In genomic region chr3:106176734-106177133, GRCh38 we compare ENCODE assay signal across 8 cellular contexts.
A peak's percentile ranks its signal among the peaks of the same experiment; 100 is the strongest.
DNase-seq lines count a peak whose midpoint lies in the region; ATAC-seq and TF ChIP-seq lines count a peak whose summit lies in the region.
"Had no signal": no experiment of that assay in that cellular context is flagged by ENCODE, and none has a peak within 500 bp of the region (broad histone marks: within the 10 kb centered on the region; RNA-seq: fewer than 3 reads in every experiment).

No MANE protein-coding gene starts in this region.

- no peak for TF ChIP-seq CTCF in upper lobe of right lung (IDR thresholded peaks at IDR 0.05)

- H3K36me3 ChIP-seq in upper lobe of right lung = no peaks in the 10 kb centered on the region

- peak overlapping the region; percentile 52 for H3K4me3 Mint-ChIP-seq in activated CD4-positive, alpha-beta T cell treated with anti-CD3 and anti-CD28 coated beads for 36 hours

- peaks cover 66% of the 10 kb centered on the region for H3K4me1 Mint-ChIP-seq in activated CD4-positive, alpha-beta T cell treated with anti-CD3 and anti-CD28 coated beads for 36 hours

- H3K27ac ChIP-seq in upper lobe of right lung = no peak overlapping the region
- H3K27ac ChIP-seq: VCaP had no signal

- H3K27me3 Mint-ChIP-seq in activated CD4-positive, alpha-beta T cell treated with anti-CD3 and anti-CD28 coated beads for 36 hours = no peaks in the 10 kb centered on the region

- H3K27ac Mint-ChIP-seq in activated CD4-positive, alpha-beta T cell treated with anti-CD3 and anti-CD28 coated beads for 36 hours = peak overlapping the region; percentile 92

- no peaks in the 10 kb centered on the region for H3K9me3 Mint-ChIP-seq in activated CD4-positive, alpha-beta T cell treated with anti-CD3 and anti-CD28 coated beads for 36 hours (ENCODE audit: low read depth)

- ATAC-seq in GM19372 (IDR thresholded peaks at IDR 0.05; ENCODE audit: low read depth, unreplicated experiment) (peak; percentile 70), HG03280 (IDR thresholded peaks at IDR 0.05; ENCODE audit: unreplicated experiment) (peak; percentile 78), upper lobe of right lung (peak; percentile 70)
- ATAC-seq in activated CD4-positive, alpha-beta T cell treated with anti-CD3 and anti-CD28 coated beads for 36 hours = peak; percentile 89

- CTCF ChIA-PET in activated CD4-positive, alpha-beta T cell treated with anti-CD3 and anti-CD28 coated beads for 36 hours (lab: Charles Lee) = interaction anchor here (1.3 to 1.5 kb wide), 2 partner anchors 252 to 433 kb away, joined by 3 to 7 read pairs; no protein-coding TSS in a partner anchor

- POLR2A ChIA-PET in activated CD4-positive, alpha-beta T cell treated with anti-CD3 and anti-CD28 coated beads for 36 hours (lab: Charles Lee) = interaction anchor here (0.6 to 0.7 kb wide), 3 partner anchors 8 to 155 kb away, joined by 3 read pairs; no protein-coding TSS in a partner anchor

- no peaks in the 10 kb centered on the region for H3K9me3 ChIP-seq in upper lobe of right lung

- DNase-seq in activated CD4-positive, alpha-beta T cell treated with anti-CD3 and anti-CD28 coated beads for 36 hours = peak; percentile 74
- peak; percentile 3 for DNase-seq in hepatic stellate cell (ENCODE audit: low spot score)
- DNase-seq in upper lobe of right lung = no peak
- DNase-seq in SKM-1 (lab: John Stamatoyannopoulos, UW; ENCODE audit: unreplicated experiment) = no peak
- DNase-seq in posterior cingulate gyrus = no peak

- H3K27me3 ChIP-seq in upper lobe of right lung = no peaks in the 10 kb centered on the region

- no peaks in the 10 kb centered on the region for H3K4me1 ChIP-seq in upper lobe of right lung

- peak overlapping the region; percentile 29 for H3K4me3 ChIP-seq in upper lobe of right lung

- intact Hi-C loops in activated CD4-positive, alpha-beta T cell treated with anti-CD3 and anti-CD28 coated beads for 36 hours (cut with DNase I, micrococcal nuclease) = loop anchor here (1.0 to 10.0 kb wide), 20 partner anchors 30 to 808 kb away; partner anchors contain the start of gene CBLB (in 1 of the 2)
- intact Hi-C loops in upper lobe of right lung (cut with DNase I) = no loop called here
- intact Hi-C loops in posterior cingulate gyrus (cut with DNase I) = no loop called here

- H3K36me3 Mint-ChIP-seq in activated CD4-positive, alpha-beta T cell treated with anti-CD3 and anti-CD28 coated beads for 36 hours (ENCODE audit: low read depth) = peaks cover 3% of the 10 kb centered on the region

Comparison
In these comparisons a context has a peak if more than half of its experiments do, and no peak if none do; other contexts are left out.
1. DNase-seq: peak in activated CD4-positive, alpha-beta T cell treated with anti-CD3 and anti-CD28 coated beads for 36 hours (single experiment) and hepatic stellate cell (single experiment); none in upper lobe of right lung (single experiment), SKM-1 (single experiment) and posterior cingulate gyrus (0 of 10).
2. intact Hi-C loops: an anchor here in activated CD4-positive, alpha-beta T cell treated with anti-CD3 and anti-CD28 coated beads for 36 hours (1.0 to 10.0 kb wide); none called in upper lobe of right lung and posterior cingulate gyrus.
3. Peak in every context shown above with its lines, with median percentiles within 50 percentile points of each other: ATAC-seq.